ENCODE assay signal across 8 cellular contexts in genomic region chr17:80035687-80035936, GRCh38. TPM values are rescaled to one million over a fixed set of nuclear protein-coding genes. Genes with fewer than 3 reads are reported as not detected.
DNase-seq lines count a peak whose midpoint lies in the region; ATAC-seq, FAIRE-seq and TF ChIP-seq lines count a peak whose summit lies in the region.

Gene TBC1D16, minus strand, starts transcription at chr17:80035872. Its CDS starts 22,325 bp downstream, at chr17:80013547.

- H3K36me3 Mint-ChIP-seq in activated CD4-positive, alpha-beta T cell treated with anti-CD3 and anti-CD28 coated beads, Interleukin-2, amount 10 ng/mL, durations not matched to agents 24 days and 14 days (ENCODE audit: low read depth): no peaks in the 10 kb centered on the region
- H3K36me3 Mint-ChIP-seq in activated naive CD8-positive, alpha-beta T cell treated with anti-CD3 and anti-CD28 coated beads, Interleukin-2, amount 10 ng/mL, durations not matched to agents 7 days and 5 days: no peaks in the 10 kb centered on the region

- H3K27ac Mint-ChIP-seq in activated CD4-positive, alpha-beta T cell treated with anti-CD3 and anti-CD28 coated beads, Interleukin-2, amount 10 ng/mL, durations not matched to agents 24 days and 14 days: peak within 1 kb of the TSS; percentile 90
- peak within 1 kb of the TSS; percentile 40 for H3K27ac Mint-ChIP-seq in activated naive CD8-positive, alpha-beta T cell treated with anti-CD3 and anti-CD28 coated beads, Interleukin-2, amount 10 ng/mL, durations not matched to agents 7 days and 5 days

- no peak for TF ChIP-seq CTCF in foreskin keratinocyte (conservative IDR thresholded peaks at IDR 0.05)

- intact Hi-C loops in activated CD4-positive, alpha-beta T cell treated with anti-CD3 and anti-CD28 coated beads, Interleukin-2, amount 10 ng/mL, durations not matched to agents 24 days and 14 days (cut with micrococcal nuclease): loop anchor here (2.0 to 5.0 kb wide), 2 partner anchors 27 to 238 kb away; partner anchors contain the start of gene CBX8

- DNase-seq in activated CD4-positive, alpha-beta T cell treated with anti-CD3 and anti-CD28 coated beads, Interleukin-2, amount 10 ng/mL, durations not matched to agents 24 days and 14 days: peak; percentile 89
- DNase-seq in activated CD4-positive, alpha-beta T cell treated with anti-CD3 and anti-CD28 coated beads, Interleukin-2, amount 50 U/mL, for 4 hours: no peak
- no peak for DNase-seq in activated naive CD8-positive, alpha-beta T cell treated with anti-CD3 and anti-CD28 coated beads, Interleukin-2, amount 10 ng/mL, durations not matched to agents 7 days and 5 days
- DNase-seq in iPS DF 6.9 (ENCODE audit: low read depth, low spot score) (no peak), small intestine (no peak), foreskin keratinocyte (no peak)
- no peak for DNase-seq in effector CD8-positive, alpha-beta T cell (lab: John Stamatoyannopoulos, UW)

- H3K9me3 ChIP-seq in iPS DF 6.9 (ENCODE audit: control insufficient read depth, insufficient read depth, low read length) (no peaks in the 10 kb centered on the region), small intestine (ENCODE audit: control insufficient read depth, low read depth) (no peaks in the 10 kb centered on the region)

- H3K27me3 ChIP-seq in iPS DF 6.9 (ENCODE audit: control insufficient read depth, insufficient read depth, low read length): no peaks in the 10 kb centered on the region
- H3K27me3 ChIP-seq in small intestine (ENCODE audit: control insufficient read depth in 2 of 2, insufficient read depth in 2 of 2, low read length in 2 of 2): no peaks in the 10 kb centered on the region
- no peaks in the 10 kb centered on the region for H3K27me3 ChIP-seq in foreskin keratinocyte

- H3K4me1 Mint-ChIP-seq in activated CD4-positive, alpha-beta T cell treated with anti-CD3 and anti-CD28 coated beads, Interleukin-2, amount 10 ng/mL, durations not matched to agents 24 days and 14 days: peaks cover 7% of the 10 kb centered on the region
- peaks cover 16% of the 10 kb centered on the region for H3K4me1 Mint-ChIP-seq in activated naive CD8-positive, alpha-beta T cell treated with anti-CD3 and anti-CD28 coated beads, Interleukin-2, amount 10 ng/mL, durations not matched to agents 7 days and 5 days

- H3K36me3 ChIP-seq in iPS DF 6.9 (ENCODE audit: control insufficient read depth, insufficient read depth, low read length) (peaks cover 2% of the 10 kb centered on the region; the same call in 1 of the 2 replicates), small intestine (ENCODE audit: control insufficient read depth in 2 of 2, insufficient read depth in 2 of 2, low read length in 2 of 2) (no peaks in the 10 kb centered on the region)

- H3K27ac ChIP-seq in iPS DF 6.9 (ENCODE audit: low read length) (no peak within 1 kb of the TSS), small intestine (ENCODE audit: low read depth in 1 of 2, low read length in 1 of 2) (peak within 1 kb of the TSS; percentile 68 to 97), foreskin keratinocyte (no peak within 1 kb of the TSS)

- H3K9me3 Mint-ChIP-seq in activated CD4-positive, alpha-beta T cell treated with anti-CD3 and anti-CD28 coated beads, Interleukin-2, amount 10 ng/mL, durations not matched to agents 24 days and 14 days: no peaks in the 10 kb centered on the region
- no peaks in the 10 kb centered on the region for H3K9me3 Mint-ChIP-seq in activated naive CD8-positive, alpha-beta T cell treated with anti-CD3 and anti-CD28 coated beads, Interleukin-2, amount 10 ng/mL, durations not matched to agents 7 days and 5 days

- WGBS in iPS DF 6.9 (ENCODE audit: insufficient coverage, insufficient read length): no CpG with 5 or more reads among the region's 46 CpGs
- WGBS in small intestine, 3 donors: 0 to 2% (median 1%) methylated on average over 20 to 46 of the region's 46 CpGs

- peaks cover under 1% of the 10 kb centered on the region; the same call in 1 of the 2 replicates for H3K4me1 ChIP-seq in iPS DF 6.9 (ENCODE audit: control insufficient read depth, insufficient read depth, low read length)
- H3K4me1 ChIP-seq in small intestine (ENCODE audit: control insufficient read depth in 2 of 2, insufficient read depth in 1 of 2, low read depth in 1 of 2, low read length in 1 of 2): no peaks in the 10 kb centered on the region
- H3K4me1 ChIP-seq in foreskin keratinocyte: no peaks in the 10 kb centered on the region

- FAIRE-seq in small intestine (lab: Jason Lieb, UNC): no peak

- no peak for ATAC-seq in activated naive CD8-positive, alpha-beta T cell treated with anti-CD3 and anti-CD28 coated beads, Interleukin-2, amount 10 ng/mL, durations not matched to agents 7 days and 5 days (ENCODE audit: low read depth)
- no peak for ATAC-seq in foreskin keratinocyte
- no peak for ATAC-seq in HG03139 (IDR thresholded peaks at IDR 0.05; ENCODE audit: unreplicated experiment)

- POLR2A ChIA-PET in activated naive CD8-positive, alpha-beta T cell treated with anti-CD3 and anti-CD28 coated beads, Interleukin-2, amount 10 ng/mL, durations not matched to agents 7 days and 5 days (lab: Charles Lee): no interaction called here

- peak within 1 kb of the TSS; percentile 88 for H3K4me3 Mint-ChIP-seq in activated CD4-positive, alpha-beta T cell treated with anti-CD3 and anti-CD28 coated beads, Interleukin-2, amount 10 ng/mL, durations not matched to agents 24 days and 14 days
- H3K4me3 Mint-ChIP-seq in activated naive CD8-positive, alpha-beta T cell treated with anti-CD3 and anti-CD28 coated beads, Interleukin-2, amount 10 ng/mL, durations not matched to agents 7 days and 5 days: peak within 1 kb of the TSS; percentile 93

- peaks cover 54% of the 10 kb centered on the region for H3K27me3 Mint-ChIP-seq in activated CD4-positive, alpha-beta T cell treated with anti-CD3 and anti-CD28 coated beads, Interleukin-2, amount 10 ng/mL, durations not matched to agents 24 days and 14 days
- H3K27me3 Mint-ChIP-seq in activated naive CD8-positive, alpha-beta T cell treated with anti-CD3 and anti-CD28 coated beads, Interleukin-2, amount 10 ng/mL, durations not matched to agents 7 days and 5 days: peaks cover 38% of the 10 kb centered on the region

- peak within 1 kb of the TSS; percentile 94 for H3K4me3 ChIP-seq in iPS DF 6.9 (ENCODE audit: low read length)
- peak within 1 kb of the TSS; percentile 69 to 88 for H3K4me3 ChIP-seq in small intestine (ENCODE audit: low read depth in 1 of 2, low read length in 2 of 2)

RNA-seq across cellular contexts. Expression of gene TBC1D16, which starts in this region (rescaled TPM):
- 1.4 and 1.9 TPM in 2 replicates for total RNA-seq in activated CD4-positive, alpha-beta T cell treated with anti-CD3 and anti-CD28 coated beads, Interleukin-2, amount 10 ng/mL, durations not matched to agents 24 days and 14 days
- 1 to 10 TPM; 2.1 TPM for total RNA-seq in activated naive CD8-positive, alpha-beta T cell treated with anti-CD3 and anti-CD28 coated beads, Interleukin-2, amount 10 ng/mL, durations not matched to agents 7 days and 5 days
- polyA plus RNA-seq in small intestine (10 to 100 TPM in 1 of 3 donors, 1 to 10 TPM in 2; 1.6 to 27.1 (median 3.2) TPM), foreskin keratinocyte (5.5 and 5.9 TPM in 2 replicates)
- 19.3 and 22.4 TPM in 2 replicates for total RNA-seq in foreskin keratinocyte

Comparison
In these comparisons a context has a peak if more than half of its experiments do, and no peak if none do; other contexts are left out.
1. H3K27ac ChIP-seq: peak in small intestine (2 of 2); none in iPS DF 6.9 (single experiment) and foreskin keratinocyte (single experiment).